Comparison of ENCODE assay signal across 8 cellular contexts in genomic region chr13:19818223-19818842, GRCh38. TPM values are rescaled to one million over a fixed set of nuclear protein-coding genes. Genes with fewer than 3 reads are reported as not detected.
DNase-seq lines count a peak whose midpoint lies in the region; ATAC-seq and TF ChIP-seq lines count a peak whose summit lies in the region.

No MANE protein-coding gene starts in this region.

- no peaks in the 10 kb centered on the region for H3K27me3 ChIP-seq in aorta (ENCODE audit: control insufficient read depth in 1 of 2, insufficient read depth in 2 of 2, low read length in 1 of 2)

- ATAC-seq in aorta (ENCODE audit: low FRiP score) (peak; percentile 33), GM18519 (IDR thresholded peaks at IDR 0.05; ENCODE audit: low FRiP score, unreplicated experiment) (no peak)

- TF ChIP-seq CTCF in GM12872 (IDR thresholded peaks at IDR 0.05; ENCODE audit: insufficient read depth, low read depth, low read length) (peak; percentile 45; the same call in 2 of the 3 replicates), WI38 (IDR thresholded peaks at IDR 0.05; ENCODE audit: low read depth, low read length) (0 out of 2 replicates have a peak, but pooled peaks have one; percentile 12), mesothelial cell of epicardium (IDR thresholded peaks at IDR 0.05; ENCODE audit: unreplicated experiment) (peak; percentile 77)

- intact Hi-C loops in aorta (cut with DNase I), result no loop called here

- peaks cover 4% of the 10 kb centered on the region for H3K4me1 Mint-ChIP-seq in mesothelial cell of epicardium

- H3K9me3 Mint-ChIP-seq in mesothelial cell of epicardium, result peaks cover 3% of the 10 kb centered on the region

- H3K27ac ChIP-seq in aorta (ENCODE audit: low read depth in 1 of 2, low read length in 2 of 2), result no peak overlapping the region

- 64 to 66% methylated on average over 27 of the region's 27 CpGs for WGBS in aorta, 2 donors

- no peaks in the 10 kb centered on the region for H3K9me3 ChIP-seq in aorta (ENCODE audit: control insufficient read depth, low read length)

- DNase-seq in dermis blood vessel endothelial cell (peak; percentile 67), mesothelial cell of epicardium (ENCODE audit: low spot score in 2 of 2, unreplicated experiment in 2 of 2) (peak; percentile 47 to 83), aorta (peak; percentile 48 to 77), DMS153 (lab: John Stamatoyannopoulos, UW) (no peak), NCI-H1092 (lab: John Stamatoyannopoulos, UW) (no peak)

- H3K36me3 Mint-ChIP-seq in mesothelial cell of epicardium, result peaks cover 21% of the 10 kb centered on the region

- H3K4me1 ChIP-seq in aorta (ENCODE audit: control insufficient read depth in 1 of 2, insufficient read depth in 2 of 2, low read length in 2 of 2), result no peaks in the 10 kb centered on the region

- H3K27ac Mint-ChIP-seq in mesothelial cell of epicardium, result no peak overlapping the region

- H3K4me3 ChIP-seq in WI38 (ENCODE audit: low read depth, low read length) (no peak overlapping the region), aorta (ENCODE audit: low read length in 2 of 2) (no peak overlapping the region)

- no peaks in the 10 kb centered on the region for H3K36me3 ChIP-seq in aorta (ENCODE audit: control insufficient read depth in 1 of 2, insufficient read depth in 2 of 2, low read length in 1 of 2)

- no peak overlapping the region for H3K4me3 Mint-ChIP-seq in mesothelial cell of epicardium

- no peaks in the 10 kb centered on the region for H3K27me3 Mint-ChIP-seq in mesothelial cell of epicardium (ENCODE audit: low read depth)

RNA-seq across cellular contexts. Expression of gene PSPC1, which starts 35.6 kb away (rescaled TPM):
- total RNA-seq in dermis blood vessel endothelial cell (75.9 and 93.1 TPM in 2 replicates), mesothelial cell of epicardium (85.1 to 86.7 TPM (median 85.8 TPM) in 3 replicates), aorta (10 to 100 TPM; 44.9 to 61.3 TPM)
- polyA plus RNA-seq in aorta, result 10 to 100 TPM; 17.7 to 29.7 TPM

RNA-seq across cellular contexts. Expression of gene ZMYM5, which starts 45.1 kb away (rescaled TPM):
- 12.6 and 14.8 TPM in 2 replicates for total RNA-seq in dermis blood vessel endothelial cell
- 22.0 to 23.9 TPM (median 22.5 TPM) in 3 replicates for total RNA-seq in mesothelial cell of epicardium
- 10 to 100 TPM; 12.4 to 19.5 TPM for total RNA-seq in aorta
- 10 to 100 TPM in 1 of 2 donors, 1 to 10 TPM in 1; 5.5 to 10.8 TPM for polyA plus RNA-seq in aorta

Comparison
In these comparisons a context has a peak if more than half of its experiments do, and no peak if none do; other contexts are left out.
1. CTCF ChIP-seq: peak in every context shown above with its lines; median percentile 77 in mesothelial cell of epicardium; 45 in GM12872; 12 in WI38.
2. DNase-seq: peak in dermis blood vessel endothelial cell (single experiment), mesothelial cell of epicardium (2 of 2) and aorta (2 of 2); none in DMS153 (single experiment) and NCI-H1092 (single experiment).